18 cellular contexts compared by ENCODE assay signal in the genomic region with DNA sequence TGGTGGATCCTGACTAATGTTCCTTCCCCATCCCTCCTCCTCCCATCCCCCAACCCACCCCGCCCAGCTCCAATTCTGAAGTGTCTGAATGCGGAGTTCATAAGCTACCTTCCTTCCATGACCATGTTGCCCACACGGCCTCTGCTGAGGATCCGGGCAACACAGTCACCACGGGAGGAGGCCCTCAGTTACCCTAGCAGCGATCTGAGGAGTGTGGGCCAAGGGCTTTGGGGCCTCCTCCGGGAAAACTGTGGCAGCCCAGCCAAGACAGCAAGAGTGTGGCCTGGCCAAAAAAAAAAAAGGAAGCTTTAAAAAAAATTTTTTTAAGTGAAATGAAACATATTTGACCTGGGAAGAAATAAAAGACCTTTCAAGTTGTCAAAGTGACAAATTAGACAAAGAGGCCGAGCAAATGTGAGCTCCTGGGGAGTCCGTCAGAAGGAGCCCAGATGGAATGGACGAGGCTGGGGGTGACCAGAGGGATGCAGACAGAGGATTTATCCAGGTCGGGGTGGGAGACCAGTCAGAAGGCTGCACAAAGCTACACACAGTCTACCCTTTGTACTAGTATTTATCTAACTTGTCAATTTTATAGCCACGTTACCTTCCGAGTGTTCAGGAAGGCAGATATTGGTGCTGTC.
A peak's percentile ranks its signal among the peaks of the same experiment; 100 is the strongest.
DNase-seq lines count a peak whose midpoint lies in the region; ATAC-seq, FAIRE-seq and TF ChIP-seq lines count a peak whose summit lies in the region.
"Had no signal": no experiment of that assay in that cellular context is flagged by ENCODE, and none has a peak within 500 bp of the region (broad histone marks: within the 10 kb centered on the region; RNA-seq: fewer than 3 reads in every experiment).

No MANE protein-coding gene starts in this region.

- no peaks in the 10 kb centered on the region for H3K79me2 ChIP-seq in GM23338 (replicated peaks; ENCODE audit: insufficient read depth)
- H3K79me2 ChIP-seq in PC-9 (ENCODE audit: low read depth), result no peaks in the 10 kb centered on the region

- H3K4me3 ChIP-seq in GM23338 (no peak overlapping the region), pancreas (no peak overlapping the region), PC-9 (no peak overlapping the region)
- H3K4me3 ChIP-seq: coronary artery had no signal

- H3K27me3 ChIP-seq in GM23338 (ENCODE audit: insufficient read depth) (no peaks in the 10 kb centered on the region), pancreas (no peaks in the 10 kb centered on the region), PC-9 (ENCODE audit: insufficient read depth, low read depth) (no peaks in the 10 kb centered on the region)

- intact Hi-C loops in pancreas (cut with DNase I), result no loop called here
- intact Hi-C loops in activated CD4-positive, alpha-beta T cell treated with anti-CD3 and anti-CD28 coated beads for 36 hours (cut with DNase I, micrococcal nuclease), result no loop called here
- intact Hi-C loops in PC-9 (cut with micrococcal nuclease; ENCODE audit: unreplicated experiment), result loop anchor here (10.0 kb wide), 1 partner anchor 86 kb away; no protein-coding TSS in a partner anchor

- H3K4me3 Mint-ChIP-seq in GM23338, result no peak overlapping the region
- no peak overlapping the region for H3K4me3 Mint-ChIP-seq in activated CD4-positive, alpha-beta T cell treated with anti-CD3 and anti-CD28 coated beads for 36 hours
- H3K4me3 Mint-ChIP-seq: activated T-helper 17 cell treated with anti-CD3 and anti-CD28 coated beads, Interleukin-2, amount 50 U/mL, for 72 hours; WTC11 had no signal

- H3K9me3 ChIP-seq in pancreas, result no peaks in the 10 kb centered on the region
- H3K9me3 ChIP-seq in PC-9 (ENCODE audit: insufficient read depth, low read depth), result no peaks in the 10 kb centered on the region; the same call in 1 of the 2 replicates

- no peaks in the 10 kb centered on the region for H3F3A ChIP-seq in GM23338 (replicated peaks; ENCODE audit: low read depth)
- H3F3A ChIP-seq in PC-9 (ENCODE audit: insufficient read depth, low read depth), result no peaks in the 10 kb centered on the region

- H3K36me3 ChIP-seq in GM23338 (ENCODE audit: insufficient read depth), result no peaks in the 10 kb centered on the region
- no peaks in the 10 kb centered on the region for H3K36me3 ChIP-seq in pancreas
- H3K36me3 ChIP-seq in PC-9 (ENCODE audit: low read depth), result no peaks in the 10 kb centered on the region

- H3K9me2 ChIP-seq in GM23338 (ENCODE audit: insufficient read depth), result peaks cover 3% of the 10 kb centered on the region; the same call in 1 of the 2 replicates
- no peaks in the 10 kb centered on the region for H3K9me2 ChIP-seq in PC-9 (ENCODE audit: insufficient read depth)

- H4K20me1 ChIP-seq in GM23338 (replicated peaks; ENCODE audit: insufficient read depth) (no peaks in the 10 kb centered on the region), PC-9 (ENCODE audit: insufficient read depth) (no peaks in the 10 kb centered on the region)

- ATAC-seq in GM23338 (peak; percentile 22; the same call in 1 of the 3 replicates), pancreas (peak; percentile 31 to 78 (median 60))
- ATAC-seq in activated CD4-positive, alpha-beta T cell treated with anti-CD3 and anti-CD28 coated beads for 36 hours, result no peak
- ATAC-seq: activated T-helper 17 cell treated with anti-CD3 and anti-CD28 coated beads, Interleukin-2, amount 50 U/mL, for 72 hours; HCT116 had no signal

- H3K4me1 ChIP-seq in GM23338 (ENCODE audit: insufficient read depth) (no peaks in the 10 kb centered on the region), pancreas (peaks cover 0 to 2% (median 0%) of the 10 kb centered on the region in 3 donors), PC-9 (replicated peaks; ENCODE audit: insufficient read depth) (no peaks in the 10 kb centered on the region)

- CTCF ChIA-PET in activated CD4-positive, alpha-beta T cell treated with anti-CD3 and anti-CD28 coated beads for 36 hours (lab: Charles Lee), result interaction anchor here (0.6 to 4.3 kb wide), 7 partner anchors 9 to 1314 kb away, joined by 3 to 35 read pairs (median 3); no protein-coding TSS in a partner anchor
- CTCF ChIA-PET in PC-9 (lab: Charles Lee), result interaction anchor here (0.6 kb wide), 1 partner anchor 194 kb away, joined by 3 read pairs; no protein-coding TSS in a partner anchor

- H3K4me2 ChIP-seq in GM23338 (no peak overlapping the region), PC-9 (no peak overlapping the region)

- peaks cover 4% of the 10 kb centered on the region for H3K27me3 Mint-ChIP-seq in GM23338 (ENCODE audit: insufficient read depth, low read depth, poor library complexity)
- no peaks in the 10 kb centered on the region for H3K27me3 Mint-ChIP-seq in activated CD4-positive, alpha-beta T cell treated with anti-CD3 and anti-CD28 coated beads for 36 hours

- WGBS in pancreas, 2 donors, result 54 to 55% methylated on average over 13 of the region's 13 CpGs

- DNase-seq in GM23338 (ENCODE audit: low spot score), result no peak
- DNase-seq in caudate nucleus (lab: John Stamatoyannopoulos, UW), result peak in 2 of 61 donors; percentile 2 to 14
- peak; percentile 41 for DNase-seq in islet precursor cell
- no peak for DNase-seq in pancreas
- no peak for DNase-seq in activated CD4-positive, alpha-beta T cell treated with anti-CD3 and anti-CD28 coated beads for 36 hours
- no peak for DNase-seq in PC-9
- DNase-seq in iPS-NIHi7 (ENCODE audit: extremely low spot score), result no peak
- DNase-seq in NCI-H1694 treated with DMSO at 0.1 percent for 48 hours (lab: John Stamatoyannopoulos, UW), result no peak
- DNase-seq: activated CD8-positive, alpha-beta memory T cell treated with anti-CD3 and anti-CD28 coated beads for 24 hours; amniotic stem cell; Calu3; IMR-90; RPMI8226; stimulated activated naive CD4-positive, alpha-beta T cell treated with Interleukin-2 at 50 U/mL for 16 hours had no signal

- no peak for FAIRE-seq in pancreas (lab: Jason Lieb, UNC)

- H3K4me1 Mint-ChIP-seq in GM23338, result peaks cover 16% of the 10 kb centered on the region
- H3K4me1 Mint-ChIP-seq in activated CD4-positive, alpha-beta T cell treated with anti-CD3 and anti-CD28 coated beads for 36 hours, result no peaks in the 10 kb centered on the region

- H3K27ac ChIP-seq in GM23338 (ENCODE audit: low read depth) (no peak overlapping the region), caudate nucleus (ENCODE audit: low read depth, low read length) (peak overlapping the region; percentile 69), pancreas (peak overlapping the region in 3 of 4 donors; percentile 33 to 60 (median 53)), PC-9 (no peak overlapping the region)

- TF ChIP-seq CTCF in GM23338 (conservative IDR thresholded peaks at IDR 0.05; ENCODE audit: low read depth in 2 of 2) (no peak), pancreas (IDR thresholded peaks at IDR 0.05) (no peak), PC-9 (conservative IDR thresholded peaks at IDR 0.05) (no peak)

- no TSS peak for BruUV-seq in PC-9 (replicated peaks; lab: Mats Ljungman, UMichigan)

- H3K9me3 Mint-ChIP-seq in GM23338, result no peaks in the 10 kb centered on the region
- H3K9me3 Mint-ChIP-seq in activated CD4-positive, alpha-beta T cell treated with anti-CD3 and anti-CD28 coated beads for 36 hours (ENCODE audit: low read depth), result no peaks in the 10 kb centered on the region
- H3K9me3 Mint-ChIP-seq: activated T-helper 17 cell treated with anti-CD3 and anti-CD28 coated beads, Interleukin-2, amount 50 U/mL, for 72 hours; WTC11 had no signal

- H2AFZ ChIP-seq in GM23338, result peak overlapping the region; percentile 59; the same call in 1 of the 2 replicates
- no peak overlapping the region for H2AFZ ChIP-seq in PC-9

- POLR2A ChIA-PET in activated CD4-positive, alpha-beta T cell treated with anti-CD3 and anti-CD28 coated beads for 36 hours (lab: Charles Lee), result interaction anchor here (0.6 kb wide), 1 partner anchor 311 kb away, joined by 3 read pairs; no protein-coding TSS in a partner anchor
- POLR2A ChIA-PET in PC-9 (lab: Charles Lee; ENCODE audit: unreplicated experiment), result no interaction called here

- no peaks in the 10 kb centered on the region for H3K36me3 Mint-ChIP-seq in GM23338 (ENCODE audit: low read depth)
- H3K36me3 Mint-ChIP-seq in activated CD4-positive, alpha-beta T cell treated with anti-CD3 and anti-CD28 coated beads for 36 hours (ENCODE audit: low read depth), result no peaks in the 10 kb centered on the region
- H3K36me3 Mint-ChIP-seq: WTC11 had no signal

- H3K27ac Mint-ChIP-seq in GM23338, result no peak overlapping the region
- no peak overlapping the region for H3K27ac Mint-ChIP-seq in activated CD4-positive, alpha-beta T cell treated with anti-CD3 and anti-CD28 coated beads for 36 hours
- H3K27ac Mint-ChIP-seq: activated T-helper 17 cell treated with anti-CD3 and anti-CD28 coated beads, Interleukin-2, amount 50 U/mL, for 72 hours; WTC11 had no signal

TF ChIP-seq in GM23338, 12 proteins besides CTCF, POLR2A, EP300 and RAD21 (continues in another document):
- no peak for TF ChIP-seq NANOG (IDR thresholded peaks at IDR 0.05; ENCODE audit: borderline replicate concordance)
- TF ChIP-seq EZH2 (IDR thresholded peaks at IDR 0.05; ENCODE audit: low read depth, unreplicated experiment), result no peak
- no peak for TF ChIP-seq POLR2AphosphoS5 (IDR thresholded peaks at IDR 0.05; ENCODE audit: low read depth)
- TF ChIP-seq STAT1 (IDR thresholded peaks at IDR 0.05; ENCODE audit: unreplicated experiment), result no peak
- no peak for TF ChIP-seq CREB1 (CRISPR knock-in tag; IDR thresholded peaks at IDR 0.05; ENCODE audit: low read depth)
- TF ChIP-seq ZNF331 (CRISPR knock-in tag; IDR thresholded peaks at IDR 0.05; ENCODE audit: low read depth), result no peak

Comparison
In these comparisons a context has a peak if more than half of its experiments do, and no peak if none do; other contexts are left out.
1. H3K27ac ChIP-seq: peak in caudate nucleus (single experiment) and pancreas (3 of 4); none in GM23338 (single experiment) and PC-9 (single experiment).